ENCODE assay signal across 12 cellular contexts in the genomic region with DNA sequence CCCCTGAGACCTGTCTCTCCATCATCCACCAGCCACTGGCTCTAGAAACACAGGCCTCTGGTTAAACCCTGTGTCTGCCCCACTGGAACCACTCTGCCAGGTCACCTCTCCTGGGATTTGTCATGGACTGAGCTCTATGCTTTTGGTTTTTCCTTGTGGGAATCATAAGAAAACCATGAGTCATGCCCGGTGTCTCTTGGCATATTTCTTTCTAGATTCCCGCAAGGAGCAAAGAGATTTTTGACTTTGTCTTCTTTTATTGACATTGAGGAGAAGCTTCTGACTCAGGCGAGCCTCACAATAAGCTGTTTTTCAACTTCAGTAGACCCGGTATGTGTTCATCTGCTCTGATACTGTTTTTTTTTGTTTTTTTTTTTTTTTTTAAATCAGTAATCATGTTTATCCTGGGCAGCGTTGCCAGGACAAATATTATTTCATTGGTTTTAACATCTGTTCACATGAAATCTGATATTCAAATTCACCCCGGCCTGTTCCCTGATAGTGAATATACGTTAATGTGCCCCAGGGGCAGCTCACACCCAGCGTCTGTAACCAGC.
DNase-seq lines count a peak whose midpoint lies in the region; ATAC-seq and TF ChIP-seq lines count a peak whose summit lies in the region.
"Had no signal": no experiment of that assay in that cellular context is flagged by ENCODE, and none has a peak within 500 bp of the region (broad histone marks: within the 10 kb centered on the region; RNA-seq: fewer than 3 reads in every experiment).

No MANE protein-coding gene starts in this region.

- peaks cover 56% of the 10 kb centered on the region for H3K4me1 ChIP-seq in BLaER1

- H3K27ac ChIP-seq in BLaER1, result no peak overlapping the region

- H3K4me3 ChIP-seq in BLaER1 (no peak overlapping the region), astrocyte of the spinal cord (ENCODE audit: low read depth, low read length) (no peak overlapping the region)

- H3K4me1 Mint-ChIP-seq in natural killer cell treated with Interleukin-12 subunit alpha and Interleukin-12 subunit beta and Interleukin-15 and Interleukin-18, amount 100 ng/mL, for 72 hours (ENCODE audit: low read depth in 2 of 2), result no peaks in the 10 kb centered on the region

- no peaks in the 10 kb centered on the region for H3K9me3 Mint-ChIP-seq in natural killer cell treated with Interleukin-12 subunit alpha and Interleukin-12 subunit beta and Interleukin-15 and Interleukin-18, amount 100 ng/mL, for 72 hours

- ATAC-seq in GM21367 (IDR thresholded peaks at IDR 0.05; ENCODE audit: unreplicated experiment) (no peak), HG03432 (IDR thresholded peaks at IDR 0.05; ENCODE audit: unreplicated experiment) (no peak)
- ATAC-seq in natural killer cell treated with Interleukin-12 subunit alpha and Interleukin-12 subunit beta and Interleukin-15 and Interleukin-18, amount 100 ng/mL, for 72 hours, result no peak

- peak overlapping the region; percentile 55 for H3K4me2 ChIP-seq in BLaER1

- DNase-seq in M059J (ENCODE audit: low read depth) (peak; percentile 86), astrocyte of the spinal cord (ENCODE audit: low read depth, low spot score) (peak; percentile 93), myocyte (ENCODE audit: low read depth) (peak; percentile 80), RPMI8226 (no peak)
- no peak for DNase-seq in natural killer cell treated with Interleukin-12 subunit alpha and Interleukin-12 subunit beta and Interleukin-15 and Interleukin-18, amount 100 ng/mL, for 72 hours (ENCODE audit: low spot score)
- DNase-seq: cortex of kidney, kidney, NCI-H226, retina had no signal

- no peak for TF ChIP-seq CTCF in astrocyte of the spinal cord (IDR thresholded peaks at IDR 0.05; ENCODE audit: low read depth, low read length)

- H3K36me3 ChIP-seq in BLaER1, result no peaks in the 10 kb centered on the region

- no peak overlapping the region for H3K27ac Mint-ChIP-seq in natural killer cell treated with Interleukin-12 subunit alpha and Interleukin-12 subunit beta and Interleukin-15 and Interleukin-18, amount 100 ng/mL, for 72 hours

- in situ Hi-C loops in astrocyte of the spinal cord (cut with HindIII; ENCODE audit: low sequenced_read_pairs), result no loop called here

- H3K4me3 Mint-ChIP-seq in natural killer cell treated with Interleukin-12 subunit alpha and Interleukin-12 subunit beta and Interleukin-15 and Interleukin-18, amount 100 ng/mL, for 72 hours, result no peak overlapping the region

- no peaks in the 10 kb centered on the region for H3K9me3 ChIP-seq in BLaER1

- no peaks in the 10 kb centered on the region for H4K20me1 ChIP-seq in BLaER1

- peaks cover 5 to 7% of the 10 kb centered on the region in 2 donors for H3K27me3 Mint-ChIP-seq in natural killer cell treated with Interleukin-12 subunit alpha and Interleukin-12 subunit beta and Interleukin-15 and Interleukin-18, amount 100 ng/mL, for 72 hours

- no peak overlapping the region for H3K9ac ChIP-seq in BLaER1

- no peaks in the 10 kb centered on the region for H3K36me3 Mint-ChIP-seq in natural killer cell treated with Interleukin-12 subunit alpha and Interleukin-12 subunit beta and Interleukin-15 and Interleukin-18, amount 100 ng/mL, for 72 hours

- H3K27me3 ChIP-seq in BLaER1, result no peaks in the 10 kb centered on the region

Comparison
In these comparisons a context has a peak if more than half of its experiments do, and no peak if none do; other contexts are left out.
1. DNase-seq: peak in M059J (single experiment), astrocyte of the spinal cord (single experiment) and myocyte (single experiment); none in RPMI8226 (single experiment) and natural killer cell treated with Interleukin-12 subunit alpha and Interleukin-12 subunit beta and Interleukin-15 and Interleukin-18, amount 100 ng/mL, for 72 hours (single experiment).